Comparison of ENCODE assay signal across 21 cellular contexts in the genomic region with DNA sequence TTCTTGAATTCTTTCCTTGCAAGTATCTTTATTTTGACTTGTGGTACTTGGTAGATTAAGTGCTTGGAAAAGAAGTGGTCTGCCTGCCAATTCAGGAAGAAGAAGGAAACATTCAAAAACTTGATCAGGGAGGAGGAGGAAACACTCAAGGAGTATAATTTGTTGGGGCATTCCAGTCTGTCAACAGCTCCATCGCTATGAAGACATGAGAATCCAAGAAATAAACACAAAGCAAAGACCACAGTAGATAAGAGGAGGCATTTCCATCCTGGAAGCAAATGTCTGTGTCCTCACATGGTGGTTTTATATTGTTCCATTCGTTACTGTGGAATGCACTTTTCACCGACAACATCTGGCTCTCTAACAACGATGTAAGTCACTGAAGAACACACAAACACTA.
DNase-seq lines count a peak whose midpoint lies in the region; FAIRE-seq and TF ChIP-seq lines count a peak whose summit lies in the region.
"Had no signal": no experiment of that assay in that cellular context is flagged by ENCODE, and none has a peak within 500 bp of the region (broad histone marks: within the 10 kb centered on the region; RNA-seq: fewer than 3 reads in every experiment).

No MANE protein-coding gene starts in this region.

- no peak overlapping the region for H3K9ac ChIP-seq in neural progenitor cell

- TF ChIP-seq CTCF in brain microvascular endothelial cell (IDR thresholded peaks at IDR 0.05; ENCODE audit: low read depth, low read length, missing control alignments) (no peak), fibroblast of the aortic adventitia (IDR thresholded peaks at IDR 0.05; ENCODE audit: insufficient read depth, low read length) (no peak), neural progenitor cell (IDR thresholded peaks at IDR 0.05) (no peak)

- H3K4me3 ChIP-seq in brain microvascular endothelial cell (ENCODE audit: low read depth, low read length), result no peak overlapping the region
- H3K4me3 ChIP-seq in fibroblast of the aortic adventitia (ENCODE audit: low read depth, low read length), result no peak overlapping the region
- H3K4me3 ChIP-seq in neural progenitor cell, result no peak overlapping the region
- H3K4me3 ChIP-seq in small intestine (ENCODE audit: low read depth in 1 of 2, low read length in 2 of 2), result no peak overlapping the region
- H3K4me3 ChIP-seq: GM23338 had no signal

- no peak overlapping the region for H3K4me3 Mint-ChIP-seq in neural progenitor cell
- H3K4me3 Mint-ChIP-seq: CD8-positive, alpha-beta T cell; GM23338; H9 had no signal

- H4K20me1 ChIP-seq in neural progenitor cell (ENCODE audit: low read depth), result no peaks in the 10 kb centered on the region

- H3K79me2 ChIP-seq in neural progenitor cell (ENCODE audit: low read depth), result no peaks in the 10 kb centered on the region

- no peak overlapping the region for H3K27ac ChIP-seq in brain microvascular endothelial cell
- no peak overlapping the region for H3K27ac ChIP-seq in neural progenitor cell
- H3K27ac ChIP-seq in small intestine (ENCODE audit: low read depth in 1 of 2, low read length in 1 of 2), result no peak overlapping the region
- H3K27ac ChIP-seq: RWPE1 had no signal

- no peaks in the 10 kb centered on the region for H3K4me1 ChIP-seq in neural progenitor cell
- H3K4me1 ChIP-seq in small intestine (ENCODE audit: control insufficient read depth in 2 of 2, insufficient read depth in 1 of 2, low read depth in 1 of 2, low read length in 1 of 2), result no peaks in the 10 kb centered on the region
- H3K4me1 ChIP-seq: Caco-2 had no signal

- DNase-seq in amniotic epithelial cell (ENCODE audit: low read depth) (peak; percentile 24), brain microvascular endothelial cell (peak; percentile 26), fibroblast of the aortic adventitia (ENCODE audit: low read depth) (peak; percentile 46), neural progenitor cell (ENCODE audit: low spot score) (no peak), NCI-H226 (no peak), small intestine (no peak), NCI-H1092 (lab: John Stamatoyannopoulos, UW) (no peak)
- DNase-seq: C1 segment of cervical spinal cord; Caco-2; CD8-positive, alpha-beta T cell; H9; NCI-H1048; NCI-H1417 treated with DMSO at 0.1 percent for 48 hours; NCI-H1694 treated with DMSO at 0.1 percent for 48 hours; NCI-H2081; NCI-H2227 treated with DMSO at 0.1 percent for 48 hours; NCI-H510A; NCI-H69 had no signal

- FAIRE-seq in small intestine (lab: Jason Lieb, UNC), result no peak
- FAIRE-seq: G401.6 had no signal

- H3K27me3 Mint-ChIP-seq in neural progenitor cell (ENCODE audit: insufficient read depth, low read depth), result peaks cover 8% of the 10 kb centered on the region

- no peaks in the 10 kb centered on the region for H3K4me1 Mint-ChIP-seq in neural progenitor cell
- H3K4me1 Mint-ChIP-seq: GM23338, H9 had no signal

- in situ Hi-C loops in brain microvascular endothelial cell (cut with HindIII; ENCODE audit: low pct_ligation_motif_present, low sequenced_read_pairs), result no loop called here

- no peaks in the 10 kb centered on the region for H3K36me3 Mint-ChIP-seq in neural progenitor cell
- H3K36me3 Mint-ChIP-seq: CD8-positive, alpha-beta T cell had no signal

- H3K4me2 ChIP-seq in neural progenitor cell, result no peak overlapping the region
- H3K4me2 ChIP-seq: GM23338 had no signal

- H3K36me3 ChIP-seq in brain microvascular endothelial cell (replicated peaks) (no peaks in the 10 kb centered on the region), neural progenitor cell (no peaks in the 10 kb centered on the region), small intestine (ENCODE audit: control insufficient read depth in 2 of 2, insufficient read depth in 2 of 2, low read length in 2 of 2) (no peaks in the 10 kb centered on the region)

- peak overlapping the region; percentile 7 for H2AFZ ChIP-seq in neural progenitor cell (replicated peaks)
- H2AFZ ChIP-seq: GM23338 had no signal

- H3K27me3 ChIP-seq in brain microvascular endothelial cell (replicated peaks) (no peaks in the 10 kb centered on the region), neural progenitor cell (no peaks in the 10 kb centered on the region), small intestine (ENCODE audit: control insufficient read depth in 2 of 2, insufficient read depth in 2 of 2, low read length in 2 of 2) (no peaks in the 10 kb centered on the region)

- H3K9me3 Mint-ChIP-seq in neural progenitor cell, result peaks cover 2% of the 10 kb centered on the region
- H3K9me3 Mint-ChIP-seq: GM23338, H9 had no signal

- H3K9me3 ChIP-seq in neural progenitor cell (ENCODE audit: low read depth), result no peaks in the 10 kb centered on the region
- H3K9me3 ChIP-seq in small intestine (ENCODE audit: control insufficient read depth, low read depth), result no peaks in the 10 kb centered on the region
- H3K9me3 ChIP-seq: Caco-2 had no signal

- no peaks in the 10 kb centered on the region for H3F3A ChIP-seq in neural progenitor cell (ENCODE audit: low read depth)

- 29 to 45% (median 40%) methylated on average over 4 of the region's 4 CpGs for WGBS in small intestine, 3 donors

- H3K27ac Mint-ChIP-seq in neural progenitor cell, result no peak overlapping the region
- H3K27ac Mint-ChIP-seq: CD8-positive, alpha-beta T cell; GM23338; H9 had no signal

Comparison
In these comparisons a context has a peak if more than half of its experiments do, and no peak if none do; other contexts are left out.
1. DNase-seq: peak in amniotic epithelial cell (single experiment), brain microvascular endothelial cell (single experiment) and fibroblast of the aortic adventitia (single experiment); none in neural progenitor cell (single experiment), NCI-H226 (single experiment), small intestine (single experiment) and NCI-H1092 (single experiment).